26 cellular contexts compared by ENCODE assay signal in genomic region chr17:74807376-74807775, GRCh38. TPM values are rescaled to one million over a fixed set of nuclear protein-coding genes. Genes with fewer than 3 reads are reported as not detected.
"Had no signal": no experiment of that assay in that cellular context is flagged by ENCODE, and none has a peak within 500 bp of the region (broad histone marks: within the 10 kb centered on the region; RNA-seq: fewer than 3 reads in every experiment).

No MANE protein-coding gene starts in this region.

- H3K4me1 Mint-ChIP-seq: activated naive CD4-positive, alpha-beta T cell treated with anti-CD3 and anti-CD28 coated beads, Interleukin-2, amount 50 U/mL, for 24 hours; activated naive CD8-positive, alpha-beta T cell treated with anti-CD3 and anti-CD28 coated beads, Interleukin-2, amount 50 U/mL, for 24 hours had no signal

- H3K36me3 Mint-ChIP-seq: natural killer cell treated with Interleukin-12 subunit alpha and Interleukin-12 subunit beta and Interleukin-15 and Interleukin-18, amount 100 ng/mL, for 72 hours; WTC11 had no signal

- H3K36me3 ChIP-seq: ovary, right lobe of liver, uterus had no signal

- H3K27ac Mint-ChIP-seq: activated CD8-positive, alpha-beta T cell treated with anti-CD3 and anti-CD28 coated beads for 36 hours; activated naive CD4-positive, alpha-beta T cell treated with anti-CD3 and anti-CD28 coated beads, Interleukin-2, amount 50 U/mL, for 24 hours; activated naive CD8-positive, alpha-beta T cell treated with anti-CD3 and anti-CD28 coated beads, Interleukin-2, amount 50 U/mL, for 24 hours; activated T-helper 2 cell treated with anti-CD3 and anti-CD28 coated beads, Interferon-gamma antibody, Interleukin-2, Interleukin-4, amounts not matched to agents 10 μg/mL and 5 μg/mL and 100 μg/mL, durations not matched to agents 14 hours and 24 hours and 36 hours; natural killer cell treated with Interleukin-12 subunit alpha and Interleukin-12 subunit beta and Interleukin-15 and Interleukin-18, amount 100 ng/mL, for 72 hours; progenitor cell of endocrine pancreas; type B pancreatic cell; WTC11 had no signal

- H3K4me3 Mint-ChIP-seq: activated CD8-positive, alpha-beta T cell treated with anti-CD3 and anti-CD28 coated beads for 36 hours; activated naive CD4-positive, alpha-beta T cell treated with anti-CD3 and anti-CD28 coated beads, Interleukin-2, amount 50 U/mL, for 24 hours; activated naive CD8-positive, alpha-beta T cell treated with anti-CD3 and anti-CD28 coated beads, Interleukin-2, amount 50 U/mL, for 24 hours; activated T-cell treated with anti-CD3 and anti-CD28 coated beads, Interleukin-2, amount 50 U/mL, for 4 hours; natural killer cell treated with Interleukin-12 subunit alpha and Interleukin-12 subunit beta and Interleukin-15 and Interleukin-18, amount 100 ng/mL, for 72 hours; type B pancreatic cell; WTC11 had no signal

- H3K27me3 ChIP-seq: dorsolateral prefrontal cortex, heart right ventricle, left lung, ovary, right lobe of liver, testis, uterus had no signal

- H3K4me3 ChIP-seq: coronary artery, heart right ventricle, left lung, lower lobe of right lung, mucosa of descending colon, ovary, right lobe of liver, testis, uterus had no signal

- H3K27me3 Mint-ChIP-seq: activated CD8-positive, alpha-beta T cell treated with anti-CD3 and anti-CD28 coated beads for 36 hours; activated naive CD4-positive, alpha-beta T cell treated with anti-CD3 and anti-CD28 coated beads, Interleukin-2, amount 50 U/mL, for 24 hours; activated naive CD8-positive, alpha-beta T cell treated with anti-CD3 and anti-CD28 coated beads, Interleukin-2, amount 50 U/mL, for 24 hours; natural killer cell treated with Interleukin-12 subunit alpha and Interleukin-12 subunit beta and Interleukin-15 and Interleukin-18, amount 100 ng/mL, for 72 hours; progenitor cell of endocrine pancreas; type B pancreatic cell had no signal

- H3K9me3 ChIP-seq: heart right ventricle, left lung, lower lobe of right lung, mucosa of descending colon, ovary, right lobe of liver, testis, uterus had no signal

- DNase-seq: activated CD4-positive, alpha-beta T cell treated with anti-CD3 and anti-CD28 coated beads, Interleukin-2, amount 50 U/mL, for 1 hour; activated CD8-positive, alpha-beta T cell treated with anti-CD3 and anti-CD28 coated beads for 36 hours; activated naive CD8-positive, alpha-beta T cell treated with anti-CD3 and anti-CD28 coated beads, Interleukin-2, amount 50 U/mL, for 24 hours; activated T-cell treated with anti-CD3 and anti-CD28 coated beads, Interleukin-2, amount 50 U/mL, for 4 hours; effector memory CD4-positive, alpha-beta T cell; heart right ventricle; kidney glomerular epithelial cell; left lung; lower lobe of right lung; mucosa of descending colon; ovary; right lobe of liver; stimulated activated CD4-positive, alpha-beta T cell treated with anti-CD3 and anti-CD28 coated beads, Interleukin-4, amount 100 ng/mL, for 1 hour; stimulated activated naive CD8-positive, alpha-beta T cell treated with anti-CD3 and anti-CD28 coated beads, Interleukin-15, Interleukin-2, amounts not matched to agents 100 U/mL and 50 U/mL, for 24 hours; T-helper 2 cell; testis; uterus had no signal

- H3K27ac ChIP-seq: coronary artery, heart right ventricle, left lung, lower lobe of right lung, ovary, right lobe of liver, testis, uterus had no signal

- H3K4me1 ChIP-seq: right lobe of liver, testis, uterus had no signal

- H3K9me3 Mint-ChIP-seq: activated CD8-positive, alpha-beta T cell treated with anti-CD3 and anti-CD28 coated beads for 36 hours; activated naive CD4-positive, alpha-beta T cell treated with anti-CD3 and anti-CD28 coated beads, Interleukin-2, amount 50 U/mL, for 24 hours; activated naive CD8-positive, alpha-beta T cell treated with anti-CD3 and anti-CD28 coated beads, Interleukin-2, amount 50 U/mL, for 24 hours; activated T-cell treated with anti-CD3 and anti-CD28 coated beads, Interleukin-2, amount 50 U/mL, for 4 hours; activated T-helper 2 cell treated with anti-CD3 and anti-CD28 coated beads, Interferon-gamma antibody, Interleukin-2, Interleukin-4, amounts not matched to agents 10 μg/mL and 5 μg/mL and 100 μg/mL, durations not matched to agents 14 hours and 24 hours and 36 hours; natural killer cell treated with Interleukin-12 subunit alpha and Interleukin-12 subunit beta and Interleukin-15 and Interleukin-18, amount 100 ng/mL, for 72 hours; type B pancreatic cell; WTC11 had no signal

RNA-seq across cellular contexts. Expression of gene GRIN2C, which starts 52.3 kb away (rescaled TPM):
- total RNA-seq: activated CD8-positive, alpha-beta T cell treated with anti-CD3 and anti-CD28 coated beads for 36 hours; myocyte; natural killer cell treated with Interleukin-12 subunit alpha and Interleukin-12 subunit beta and Interleukin-15 and Interleukin-18, amount 100 ng/mL, for 72 hours had no signal
